31 cellular contexts compared by ENCODE assay signal in genomic region chr5:137989419-137989818, GRCh38.
"Had no signal": no experiment of that assay in that cellular context is flagged by ENCODE, and none has a peak within 500 bp of the region (broad histone marks: within the 10 kb centered on the region; RNA-seq: fewer than 3 reads in every experiment).

No MANE protein-coding gene starts in this region.

- H3K27ac ChIP-seq: ovary, parathyroid adenoma, psoas muscle, right lobe of liver, sigmoid colon, suprapubic skin, testis, tibial artery, transverse colon, upper lobe of right lung, uterus had no signal

- ATAC-seq: naive thymus-derived CD8-positive, alpha-beta T cell; natural killer cell treated with Interleukin-12 subunit alpha and Interleukin-12 subunit beta and Interleukin-15 and Interleukin-18, amount 100 ng/mL, for 72 hours; psoas muscle; right cardiac atrium; right lobe of liver; stimulated activated memory B cell treated with anti-CD40 and anti-IgM and Interleukin-4, amounts not matched to agents 10 μg/mL and 1 μg/mL and 100 μg/mL, for 72 hours; stimulated activated naive CD8-positive, alpha-beta T cell treated with anti-CD3 and anti-CD28 coated beads, Interleukin-15, amount 100 ng/mL, for 72 hours; stimulated activated naive CD8-positive, alpha-beta T cell treated with anti-CD3 and anti-CD28 coated beads, Interleukin-15, Interleukin-2, amounts not matched to agents 100 U/mL and 50 U/mL, for 24 hours; upper lobe of right lung had no signal

- H3K4me3 ChIP-seq: ovary, psoas muscle, right lobe of liver, sigmoid colon, suprapubic skin, testis, tibial artery, transverse colon, upper lobe of right lung, uterus had no signal

- H3K4me1 ChIP-seq: parathyroid adenoma, right lobe of liver, suprapubic skin, testis, tibial artery, upper lobe of right lung had no signal

- H3K9me3 Mint-ChIP-seq: naive thymus-derived CD8-positive, alpha-beta T cell; natural killer cell treated with Interleukin-12 subunit alpha and Interleukin-12 subunit beta and Interleukin-15 and Interleukin-18, amount 100 ng/mL, for 72 hours; nephron progenitor cell; neural crest cell; stimulated activated memory B cell treated with anti-CD40 and anti-IgM and Interleukin-4, amounts not matched to agents 10 μg/mL and 1 μg/mL and 100 μg/mL, for 72 hours; stimulated activated naive CD8-positive, alpha-beta T cell treated with anti-CD3 and anti-CD28 coated beads, Interleukin-15, amount 100 ng/mL, for 72 hours; type B pancreatic cell had no signal

- H3K9ac ChIP-seq: parathyroid adenoma had no signal

- H3K4me3 Mint-ChIP-seq: natural killer cell treated with Interleukin-12 subunit alpha and Interleukin-12 subunit beta and Interleukin-15 and Interleukin-18, amount 100 ng/mL, for 72 hours; nephron progenitor cell; neural crest cell; stimulated activated memory B cell treated with anti-CD40 and anti-IgM and Interleukin-4, amounts not matched to agents 10 μg/mL and 1 μg/mL and 100 μg/mL, for 72 hours; stimulated activated naive CD8-positive, alpha-beta T cell treated with anti-CD3 and anti-CD28 coated beads, Interleukin-15, amount 100 ng/mL, for 72 hours; type B pancreatic cell had no signal

- H2AFZ ChIP-seq: parathyroid adenoma had no signal

- H3K27ac Mint-ChIP-seq: naive thymus-derived CD8-positive, alpha-beta T cell; nephron progenitor cell; stimulated activated memory B cell treated with anti-CD40 and anti-IgM and Interleukin-4, amounts not matched to agents 10 μg/mL and 1 μg/mL and 100 μg/mL, for 72 hours; stimulated activated naive CD8-positive, alpha-beta T cell treated with anti-CD3 and anti-CD28 coated beads, Interleukin-15, amount 100 ng/mL, for 72 hours; type B pancreatic cell had no signal

- H3K27me3 ChIP-seq: ovary, right lobe of liver, sigmoid colon, suprapubic skin, testis, tibial artery, transverse colon, upper lobe of right lung, uterus had no signal

- H3K27me3 Mint-ChIP-seq: naive thymus-derived CD8-positive, alpha-beta T cell; natural killer cell treated with Interleukin-12 subunit alpha and Interleukin-12 subunit beta and Interleukin-15 and Interleukin-18, amount 100 ng/mL, for 72 hours; progenitor cell of endocrine pancreas; stimulated activated memory B cell treated with anti-CD40 and anti-IgM and Interleukin-4, amounts not matched to agents 10 μg/mL and 1 μg/mL and 100 μg/mL, for 72 hours; stimulated activated naive CD8-positive, alpha-beta T cell treated with anti-CD3 and anti-CD28 coated beads, Interleukin-15, amount 100 ng/mL, for 72 hours; type B pancreatic cell had no signal

- DNase-seq: naive thymus-derived CD8-positive, alpha-beta T cell; nephron progenitor cell; occipital lobe; ovary; posterior cingulate gyrus; psoas muscle; right cardiac atrium; right lobe of liver; sigmoid colon; small intestine; stimulated activated CD4-positive, alpha-beta T cell treated with anti-CD3 and anti-CD28 coated beads, Interleukin-15, amount 100 ng/mL, for 24 hours; stimulated activated CD4-positive, alpha-beta T cell treated with anti-CD3 and anti-CD28 coated beads, Interleukin-2, amount 100 ng/mL, for 24 hours; stimulated activated CD4-positive, alpha-beta T cell treated with anti-CD3 and anti-CD28 coated beads, Interleukin-4, amount 100 ng/mL, for 1 hour; stimulated activated CD4-positive, alpha-beta T cell treated with anti-CD3 and anti-CD28 coated beads, Interleukin-4, amount 100 ng/mL, for 4 hours; stimulated activated CD8-positive, alpha-beta memory T cell treated with anti-CD3 and anti-CD28 coated beads, Interleukin-4, amount 100 ng/mL, for 48 hours; stimulated activated naive CD4-positive, alpha-beta T cell; stimulated activated naive CD8-positive, alpha-beta T cell treated with anti-CD3 and anti-CD28 coated beads, Interleukin-15, amount 100 ng/mL, for 72 hours; stimulated activated naive CD8-positive, alpha-beta T cell treated with anti-CD3 and anti-CD28 coated beads, Interleukin-15, Interleukin-2, amounts not matched to agents 100 U/mL and 50 U/mL, for 24 hours; substantia nigra; testis; tibial artery; transverse colon; upper lobe of right lung; uterus had no signal

- H3K9me3 ChIP-seq: ovary, psoas muscle, right lobe of liver, sigmoid colon, suprapubic skin, testis, tibial artery, transverse colon, upper lobe of right lung, uterus had no signal

- H3K36me3 ChIP-seq: ovary, uterus had no signal
